ENCODE assay signal across 24 cellular contexts in the genomic region with DNA sequence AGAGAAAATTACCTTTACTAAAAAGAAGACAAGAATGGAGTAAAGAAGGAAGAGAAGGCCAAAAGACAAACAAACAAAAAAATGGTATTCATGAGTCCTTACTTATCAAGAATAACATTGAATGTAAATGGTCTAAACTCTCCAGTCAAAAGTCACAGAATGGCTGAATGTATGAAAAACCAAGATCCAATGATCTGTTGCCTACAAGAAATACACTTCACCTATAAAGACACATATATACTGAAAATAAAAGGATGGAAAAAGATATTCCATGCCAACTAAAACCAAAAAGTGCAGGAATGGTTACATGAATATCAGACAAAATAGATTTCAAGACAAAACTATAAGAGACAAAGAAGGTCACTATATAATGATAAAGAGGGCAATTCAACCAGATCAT.
"Had no signal": no experiment of that assay in that cellular context is flagged by ENCODE, and none has a peak within 500 bp of the region (broad histone marks: within the 10 kb centered on the region; RNA-seq: fewer than 3 reads in every experiment).

No MANE protein-coding gene starts in this region.

- H3K27ac ChIP-seq: stomach, suprapubic skin, testis, thoracic aorta, thyroid gland, tibial artery, tibial nerve, transverse colon, upper lobe of left lung, upper lobe of right lung, uterus, vagina had no signal

- H3K36me3 ChIP-seq: stomach, suprapubic skin, thoracic aorta, thyroid gland, tibial artery, tibial nerve, transverse colon, upper lobe of left lung, upper lobe of right lung, uterus, vagina had no signal

- H3K4me3 ChIP-seq: stomach, suprapubic skin, testis, thoracic aorta, thyroid gland, tibial artery, tibial nerve, transverse colon, upper lobe of left lung, upper lobe of right lung, uterus, vagina had no signal

- DNase-seq: stimulated activated CD4-positive, alpha-beta T cell treated with anti-CD3 and anti-CD28 coated beads, Interleukin-2, amount 100 ng/mL, for 48 hours; stimulated activated CD4-positive, alpha-beta T cell treated with anti-CD3 and anti-CD28 coated beads, Interleukin-4, amount 100 ng/mL, for 1 hour; stimulated activated CD4-positive, alpha-beta T cell treated with anti-CD3 and anti-CD28 coated beads, Interleukin-4, amount 100 ng/mL, for 24 hours; stimulated activated CD4-positive, alpha-beta T cell treated with anti-CD3 and anti-CD28 coated beads, Interleukin-4, amount 100 ng/mL, for 4 hours; stimulated activated CD8-positive, alpha-beta memory T cell treated with anti-CD3 and anti-CD28 coated beads, Interleukin-4, amount 100 ng/mL, for 48 hours; stimulated activated naive B cell treated with anti-CD40 and anti-IgM and Interleukin-4, amounts not matched to agents 10 μg/mL and 1 μg/mL and 100 μg/mL, for 72 hours; stimulated activated naive CD4-positive, alpha-beta T cell; stimulated activated naive CD4-positive, alpha-beta T cell treated with Interleukin-2 at 50 U/mL for 16 hours; stimulated activated naive CD8-positive, alpha-beta T cell treated with anti-CD3 and anti-CD28 coated beads, Interleukin-15, amount 100 ng/mL, for 72 hours; stimulated activated naive CD8-positive, alpha-beta T cell treated with anti-CD3 and anti-CD28 coated beads, Interleukin-15, Interleukin-2, amounts not matched to agents 100 U/mL and 50 U/mL, for 24 hours; stomach; substantia nigra; testis; thyroid gland; tibial artery; transverse colon; trophoblast cell; upper lobe of left lung; upper lobe of right lung; uterus had no signal

- H3K9me3 ChIP-seq: testis, thoracic aorta, thyroid gland, upper lobe of right lung, uterus, vagina had no signal

- H3K4me1 ChIP-seq: stomach, suprapubic skin, testis, thyroid gland, tibial artery, tibial nerve, transverse colon, upper lobe of left lung, upper lobe of right lung, uterus, vagina had no signal
